In genomic region chr5:73451218-73452130, GRCh38 we compare ENCODE assay signal across 1 cellular context.
TF ChIP-seq lines count a peak whose summit lies in the region.

No MANE protein-coding gene starts in this region.

TF ChIP-seq in H1, 55 proteins besides CTCF, POLR2A, EP300 and RAD21:
- no peak for TF ChIP-seq PHF8 (conservative IDR thresholded peaks at IDR 0.05; ENCODE audit: low read depth, low read length)
- no peak for TF ChIP-seq SIRT6 (IDR thresholded peaks at IDR 0.05; ENCODE audit: low read length)
- no peak for TF ChIP-seq TEAD4 (IDR thresholded peaks at IDR 0.05; ENCODE audit: low read depth, low read length)
- no peak for TF ChIP-seq FOSL1 (IDR thresholded peaks at IDR 0.05; ENCODE audit: insufficient read depth, low read depth, low read length)
- no peak for TF ChIP-seq SIX5 (IDR thresholded peaks at IDR 0.05; ENCODE audit: low read depth, low read length)
- TF ChIP-seq RBBP5 (IDR thresholded peaks at IDR 0.05; ENCODE audit: borderline replicate concordance, low read depth, low read length): no peak
- no peak for TF ChIP-seq SAP30 (IDR thresholded peaks at IDR 0.05; ENCODE audit: insufficient read depth, insufficient replicate concordance, low read length)
- no peak for TF ChIP-seq YY1 (IDR thresholded peaks at IDR 0.05; ENCODE audit: low read depth, low read length)
- TF ChIP-seq JUND (IDR thresholded peaks at IDR 0.05; ENCODE audit: low read length): no peak
- no peak for TF ChIP-seq POU5F1 (IDR thresholded peaks at IDR 0.05; ENCODE audit: low read depth, low read length)
- peak; percentile 73 for TF ChIP-seq SUZ12 (IDR thresholded peaks at IDR 0.05; ENCODE audit: low read length)
- no peak for TF ChIP-seq EGR1 (IDR thresholded peaks at IDR 0.05; ENCODE audit: borderline replicate concordance, low read depth, low read length)
- TF ChIP-seq JUN (IDR thresholded peaks at IDR 0.05; ENCODE audit: low read depth, low read length): no peak
- no peak for TF ChIP-seq USF2 (IDR thresholded peaks at IDR 0.05; ENCODE audit: low read length)
- no peak for TF ChIP-seq HDAC6 (IDR thresholded peaks at IDR 0.05; ENCODE audit: low read depth, low read length)
- no peak for TF ChIP-seq SP1 (IDR thresholded peaks at IDR 0.05; ENCODE audit: low read depth, low read length)
- TF ChIP-seq KDM4A (IDR thresholded peaks at IDR 0.05; ENCODE audit: low read depth, low read length, severe bottlenecking): peak; percentile 79
- TF ChIP-seq BACH1 (IDR thresholded peaks at IDR 0.05; ENCODE audit: low read length): peak; percentile 86
- TF ChIP-seq CHD2 (IDR thresholded peaks at IDR 0.05; ENCODE audit: low read length): no peak
- TF ChIP-seq SP4 (IDR thresholded peaks at IDR 0.05; ENCODE audit: low read length): no peak
- no peak for TF ChIP-seq RNF2 (IDR thresholded peaks at IDR 0.05; ENCODE audit: borderline replicate concordance, low read depth, low read length, missing control alignments, poor library complexity, severe bottlenecking)
- TF ChIP-seq EZH2 (IDR thresholded peaks at IDR 0.05; ENCODE audit: low read depth, low read length, severe bottlenecking): peak; percentile 87
- no peak for TF ChIP-seq MAFK (IDR thresholded peaks at IDR 0.05; ENCODE audit: low read depth, low read length)
- TF ChIP-seq KDM5A (IDR thresholded peaks at IDR 0.05; ENCODE audit: low read length): no peak
- peak; percentile 70 to 89; a peak in 3 of 4 replicates for TF ChIP-seq HDAC2 (IDR thresholded peaks at IDR 0.05; ENCODE audit: borderline replicate concordance in 1 of 2, low read depth in 2 of 2, low read length in 2 of 2)
- no peak for TF ChIP-seq SRF (IDR thresholded peaks at IDR 0.05; ENCODE audit: low read depth, low read length)
- TF ChIP-seq ASH2L (IDR thresholded peaks at IDR 0.05; ENCODE audit: low read length): no peak
